9 cellular contexts compared by ENCODE assay signal in the genomic region with DNA sequence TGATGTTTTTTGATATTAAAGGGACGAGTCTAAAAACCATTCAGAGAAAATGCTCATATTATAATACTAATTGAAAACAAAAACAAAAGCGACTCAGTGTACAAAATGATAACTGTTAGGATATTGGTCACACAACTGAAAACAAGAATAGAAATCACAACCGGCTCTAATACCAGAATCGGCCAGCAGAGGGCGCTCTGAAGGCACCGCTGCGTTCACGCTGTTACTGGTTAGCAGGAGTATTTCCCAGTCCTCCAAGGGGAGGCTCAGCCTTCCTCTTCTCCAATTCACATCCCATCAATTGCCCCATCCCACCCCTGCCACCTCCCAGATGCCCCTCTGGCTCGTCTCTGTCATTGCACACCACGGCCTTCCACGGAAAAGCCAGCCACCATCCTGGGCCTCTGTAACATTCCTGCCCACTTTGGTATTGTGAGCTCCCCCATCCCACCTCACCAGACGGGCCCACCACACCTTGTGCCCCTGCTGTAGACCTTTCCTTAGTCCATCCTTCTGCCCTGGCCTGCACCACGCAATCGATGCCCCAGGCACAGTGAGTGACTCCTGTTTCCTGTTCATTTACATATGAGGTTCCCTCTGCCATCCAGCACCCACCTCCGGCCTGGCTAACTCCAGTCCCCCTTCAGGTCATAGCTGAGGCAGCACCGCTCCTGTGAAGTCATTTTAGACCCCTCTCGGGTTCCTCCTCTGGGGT. TPM values are rescaled to one million over a fixed set of nuclear protein-coding genes. Genes with fewer than 3 reads are reported as not detected.
DNase-seq lines count a peak whose midpoint lies in the region; ATAC-seq and FAIRE-seq lines count a peak whose summit lies in the region.
"Had no signal": no experiment of that assay in that cellular context is flagged by ENCODE, and none has a peak within 500 bp of the region (broad histone marks: within the 10 kb centered on the region; RNA-seq: fewer than 3 reads in every experiment).

No MANE protein-coding gene starts in this region.

- peak; percentile 54 for FAIRE-seq in endometrium (lab: Jason Lieb, UNC)

- H3K36me3 Mint-ChIP-seq in activated CD8-positive, alpha-beta memory T cell treated with anti-CD3 and anti-CD28 coated beads, Interleukin-2, amount 10 ng/mL, durations not matched to agents 7 days and 5 days: no peaks in the 10 kb centered on the region

- CTCF ChIA-PET in activated CD8-positive, alpha-beta memory T cell treated with anti-CD3 and anti-CD28 coated beads, Interleukin-2, amount 10 ng/mL, durations not matched to agents 7 days and 5 days (lab: Charles Lee): interaction anchor here (0.6 to 12.2 kb wide), 20 partner anchors 9 to 1645 kb away, joined by 3 to 163 read pairs (median 3); no protein-coding TSS in a partner anchor

- H3K9me3 Mint-ChIP-seq in activated CD8-positive, alpha-beta memory T cell treated with anti-CD3 and anti-CD28 coated beads, Interleukin-2, amount 10 ng/mL, durations not matched to agents 7 days and 5 days (ENCODE audit: low read depth): no peaks in the 10 kb centered on the region

- peaks cover 6% of the 10 kb centered on the region for H3K4me1 Mint-ChIP-seq in activated CD8-positive, alpha-beta memory T cell treated with anti-CD3 and anti-CD28 coated beads, Interleukin-2, amount 10 ng/mL, durations not matched to agents 7 days and 5 days

- H3K27me3 Mint-ChIP-seq in activated CD8-positive, alpha-beta memory T cell treated with anti-CD3 and anti-CD28 coated beads, Interleukin-2, amount 10 ng/mL, durations not matched to agents 7 days and 5 days: peaks cover 14% of the 10 kb centered on the region

- H3K27ac Mint-ChIP-seq in activated CD8-positive, alpha-beta memory T cell treated with anti-CD3 and anti-CD28 coated beads, Interleukin-2, amount 10 ng/mL, durations not matched to agents 7 days and 5 days: no peak overlapping the region

- peak; percentile 65 for ATAC-seq in activated CD8-positive, alpha-beta memory T cell treated with anti-CD3 and anti-CD28 coated beads, Interleukin-2, amount 10 ng/mL, durations not matched to agents 7 days and 5 days
- no peak for ATAC-seq in GM18517 (IDR thresholded peaks at IDR 0.05; ENCODE audit: unreplicated experiment)

- DNase-seq in COLO668 (lab: John Stamatoyannopoulos, UW; ENCODE audit: unreplicated experiment) (peak; percentile 55), HCEC 1CT (peak; percentile 38), NCI-H82 treated with DMSO at 0.1 percent for 48 hours (lab: John Stamatoyannopoulos, UW; ENCODE audit: unreplicated experiment) (peak; percentile 34), middle frontal gyrus (ENCODE audit: extremely low spot score, low spot score) (peak; percentile 40)
- peak; percentile 80 for DNase-seq in activated CD8-positive, alpha-beta memory T cell treated with anti-CD3 and anti-CD28 coated beads, Interleukin-2, amount 10 ng/mL, durations not matched to agents 7 days and 5 days
- peak; percentile 38 to 67 for DNase-seq in stimulated activated CD8-positive, alpha-beta memory T cell treated with anti-CD3 and anti-CD28 coated beads, Interleukin-4, amount 100 ng/mL, for 4 hours (ENCODE audit: low read depth in 2 of 2, low spot score in 1 of 2)

- H3K4me3 Mint-ChIP-seq in activated CD8-positive, alpha-beta memory T cell treated with anti-CD3 and anti-CD28 coated beads, Interleukin-2, amount 10 ng/mL, durations not matched to agents 7 days and 5 days: no peak overlapping the region

RNA-seq across cellular contexts. Expression of a gene that starts 8.5 kb away (rescaled TPM):
- total RNA-seq in activated CD8-positive, alpha-beta memory T cell treated with anti-CD3 and anti-CD28 coated beads, Interleukin-2, amount 10 ng/mL, durations not matched to agents 7 days and 5 days: not detected
- total RNA-seq: T-helper 2 cell treated with Interferon-gamma antibody and Interleukin-4, amounts not matched to agents 100 ng/mL and 5 ng/mL, for 36 hours had no signal

RNA-seq across cellular contexts. Expression of a gene that starts 31.7 kb away (rescaled TPM):
- not detected for total RNA-seq in activated CD8-positive, alpha-beta memory T cell treated with anti-CD3 and anti-CD28 coated beads, Interleukin-2, amount 10 ng/mL, durations not matched to agents 7 days and 5 days
- total RNA-seq: T-helper 2 cell treated with Interferon-gamma antibody and Interleukin-4, amounts not matched to agents 100 ng/mL and 5 ng/mL, for 36 hours had no signal
